ENCODE assay signal across 1 cellular context in genomic region chr2:96509114-96509846, GRCh38.
TF ChIP-seq lines count a peak whose summit lies in the region.

No MANE protein-coding gene starts in this region.

TF ChIP-seq in HepG2, 621 proteins besides CTCF, POLR2A, EP300 and RAD21 (continued from another document and continues in another):
- TF ChIP-seq ZNF691 (CRISPR knock-in tag; IDR thresholded peaks at IDR 0.05; ENCODE audit: borderline replicate concordance, low read depth) (peak; percentile 85; the same call in 1 of the 2 replicates), ZNF652 (CRISPR knock-in tag; IDR thresholded peaks at IDR 0.05; ENCODE audit: borderline replicate concordance, low read depth) (peak; percentile 40; the same call in 1 of the 2 replicates), RXRB (CRISPR knock-in tag; IDR thresholded peaks at IDR 0.05; ENCODE audit: borderline replicate concordance) (peak; percentile 51; the same call in 1 of the 2 replicates), ZNF331 (CRISPR knock-in tag; IDR thresholded peaks at IDR 0.05) (peak; percentile 74; the same call in 1 of the 2 replicates), RELA (CRISPR knock-in tag; IDR thresholded peaks at IDR 0.05) (no peak), ZNF160 (CRISPR knock-in tag; IDR thresholded peaks at IDR 0.05) (peak; percentile 74; the same call in 1 of the 2 replicates), SPEN (CRISPR knock-in tag; IDR thresholded peaks at IDR 0.05; ENCODE audit: low read depth) (peak; percentile 53; the same call in 1 of the 2 replicates), BCL6 (CRISPR knock-in tag; IDR thresholded peaks at IDR 0.05) (peak; percentile 26; the same call in 1 of the 2 replicates), YY1 (IDR thresholded peaks at IDR 0.05; ENCODE audit: insufficient read depth, insufficient replicate concordance, low read depth, low read length) (peak; percentile 73), RFX5 (IDR thresholded peaks at IDR 0.05; ENCODE audit: low read depth, low read length) (peak; percentile 39; the same call in 1 of the 2 replicates), NR0B2 (CRISPR knock-in tag; IDR thresholded peaks at IDR 0.05) (0 out of 2 replicates have a peak, but pooled peaks have one; percentile 69), ATF6 (CRISPR knock-in tag; conservative IDR thresholded peaks at IDR 0.05) (no peak), TSC22D2 (CRISPR knock-in tag; IDR thresholded peaks at IDR 0.05; ENCODE audit: borderline replicate concordance) (peak; percentile 79), REL (CRISPR knock-in tag; conservative IDR thresholded peaks at IDR 0.05) (no peak), ZNF142 (CRISPR knock-in tag; IDR thresholded peaks at IDR 0.05) (0 out of 2 replicates have a peak, but pooled peaks have one; percentile 59), ZNF276 (CRISPR knock-in tag; IDR thresholded peaks at IDR 0.05; ENCODE audit: low read depth) (0 out of 2 replicates have a peak, but pooled peaks have one; percentile 67), IKZF5 (CRISPR knock-in tag; IDR thresholded peaks at IDR 0.05) (peak; percentile 51; the same call in 1 of the 2 replicates), ZNF687 (CRISPR knock-in tag; IDR thresholded peaks at IDR 0.05) (peak; percentile 85), SMAD1 (CRISPR knock-in tag; IDR thresholded peaks at IDR 0.05; ENCODE audit: borderline replicate concordance, low read depth) (peak; percentile 85; the same call in 1 of the 2 replicates), RAD51 (IDR thresholded peaks at IDR 0.05; ENCODE audit: borderline replicate concordance) (no peak), FOSL2 (CRISPR knock-in tag; IDR thresholded peaks at IDR 0.05) (peak; percentile 82), ATM (IDR thresholded peaks at IDR 0.05; ENCODE audit: borderline replicate concordance) (no peak), TOE1 (CRISPR knock-in tag; IDR thresholded peaks at IDR 0.05) (peak; percentile 55; the same call in 1 of the 2 replicates), ZNF326 (CRISPR knock-in tag; IDR thresholded peaks at IDR 0.05; ENCODE audit: borderline replicate concordance) (no peak), ZFP1 (CRISPR knock-in tag; IDR thresholded peaks at IDR 0.05) (peak; percentile 60; the same call in 1 of the 2 replicates), NCOA1 (CRISPR knock-in tag; IDR thresholded peaks at IDR 0.05) (no peak), ZNF782 (CRISPR knock-in tag; IDR thresholded peaks at IDR 0.05; ENCODE audit: borderline replicate concordance) (no peak), ZBTB38 (CRISPR knock-in tag; IDR thresholded peaks at IDR 0.05) (no peak), MEIS2 (CRISPR knock-in tag; IDR thresholded peaks at IDR 0.05) (peak; percentile 58; the same call in 1 of the 2 replicates), ZNF839 (CRISPR knock-in tag; IDR thresholded peaks at IDR 0.05; ENCODE audit: borderline replicate concordance) (peak; percentile 50; the same call in 1 of the 2 replicates), MLX (CRISPR knock-in tag; IDR thresholded peaks at IDR 0.05) (0 out of 2 replicates have a peak, but pooled peaks have one; percentile 13), TFDP2 (CRISPR knock-in tag; IDR thresholded peaks at IDR 0.05) (peak; percentile 58), ZNF629 (CRISPR knock-in tag; conservative IDR thresholded peaks at IDR 0.05) (no peak), ZNF556 (CRISPR knock-in tag; IDR thresholded peaks at IDR 0.05; ENCODE audit: borderline replicate concordance) (peak; percentile 68), FOXP4 (CRISPR knock-in tag; IDR thresholded peaks at IDR 0.05) (no peak; the same call in 1 of the 2 replicates), MED1 (CRISPR knock-in tag; IDR thresholded peaks at IDR 0.05) (peak; percentile 49), SRF (IDR thresholded peaks at IDR 0.05; ENCODE audit: low read depth, low read length) (no peak), PHF21A (CRISPR knock-in tag; IDR thresholded peaks at IDR 0.05) (no peak), ZNF737 (CRISPR knock-in tag; IDR thresholded peaks at IDR 0.05; ENCODE audit: borderline replicate concordance) (no peak)
